1 cellular context compared by ENCODE assay signal in the genomic region with DNA sequence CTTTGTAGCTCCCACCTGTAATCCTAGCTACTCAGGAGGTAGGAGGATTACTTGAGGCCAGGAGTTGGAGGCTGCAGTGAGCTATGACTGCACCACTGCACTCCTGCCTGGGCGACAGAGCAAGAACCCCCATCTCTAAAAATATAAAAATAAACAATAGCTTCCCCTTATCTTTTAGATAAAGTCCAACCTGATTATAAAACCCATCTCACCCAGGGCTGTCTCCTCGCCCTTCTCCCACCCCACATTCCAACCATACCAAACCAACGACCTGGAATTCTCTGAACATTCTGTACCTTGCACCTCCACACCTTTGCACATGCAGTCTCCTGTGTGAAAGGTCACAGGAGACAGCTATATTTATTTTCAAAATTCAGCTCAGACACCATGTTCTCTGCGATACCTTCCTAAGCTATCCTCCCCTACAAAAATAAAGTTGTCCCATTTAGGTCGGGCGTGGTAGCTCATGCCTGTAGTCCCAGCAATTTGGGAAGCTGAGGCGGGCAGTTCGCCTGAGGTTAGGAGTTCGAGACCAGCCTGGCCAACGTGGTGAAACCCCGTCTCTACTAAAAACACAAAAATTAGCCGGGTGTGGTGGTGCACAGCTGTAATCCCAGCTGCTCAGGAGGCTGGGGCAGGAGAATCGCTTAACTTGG.
TF ChIP-seq lines count a peak whose summit lies in the region.

No MANE protein-coding gene starts in this region.

TF ChIP-seq in HepG2, 621 proteins besides CTCF, POLR2A, EP300 and RAD21 (continued from another document and continues in another):
- TF ChIP-seq, protein P1, sequence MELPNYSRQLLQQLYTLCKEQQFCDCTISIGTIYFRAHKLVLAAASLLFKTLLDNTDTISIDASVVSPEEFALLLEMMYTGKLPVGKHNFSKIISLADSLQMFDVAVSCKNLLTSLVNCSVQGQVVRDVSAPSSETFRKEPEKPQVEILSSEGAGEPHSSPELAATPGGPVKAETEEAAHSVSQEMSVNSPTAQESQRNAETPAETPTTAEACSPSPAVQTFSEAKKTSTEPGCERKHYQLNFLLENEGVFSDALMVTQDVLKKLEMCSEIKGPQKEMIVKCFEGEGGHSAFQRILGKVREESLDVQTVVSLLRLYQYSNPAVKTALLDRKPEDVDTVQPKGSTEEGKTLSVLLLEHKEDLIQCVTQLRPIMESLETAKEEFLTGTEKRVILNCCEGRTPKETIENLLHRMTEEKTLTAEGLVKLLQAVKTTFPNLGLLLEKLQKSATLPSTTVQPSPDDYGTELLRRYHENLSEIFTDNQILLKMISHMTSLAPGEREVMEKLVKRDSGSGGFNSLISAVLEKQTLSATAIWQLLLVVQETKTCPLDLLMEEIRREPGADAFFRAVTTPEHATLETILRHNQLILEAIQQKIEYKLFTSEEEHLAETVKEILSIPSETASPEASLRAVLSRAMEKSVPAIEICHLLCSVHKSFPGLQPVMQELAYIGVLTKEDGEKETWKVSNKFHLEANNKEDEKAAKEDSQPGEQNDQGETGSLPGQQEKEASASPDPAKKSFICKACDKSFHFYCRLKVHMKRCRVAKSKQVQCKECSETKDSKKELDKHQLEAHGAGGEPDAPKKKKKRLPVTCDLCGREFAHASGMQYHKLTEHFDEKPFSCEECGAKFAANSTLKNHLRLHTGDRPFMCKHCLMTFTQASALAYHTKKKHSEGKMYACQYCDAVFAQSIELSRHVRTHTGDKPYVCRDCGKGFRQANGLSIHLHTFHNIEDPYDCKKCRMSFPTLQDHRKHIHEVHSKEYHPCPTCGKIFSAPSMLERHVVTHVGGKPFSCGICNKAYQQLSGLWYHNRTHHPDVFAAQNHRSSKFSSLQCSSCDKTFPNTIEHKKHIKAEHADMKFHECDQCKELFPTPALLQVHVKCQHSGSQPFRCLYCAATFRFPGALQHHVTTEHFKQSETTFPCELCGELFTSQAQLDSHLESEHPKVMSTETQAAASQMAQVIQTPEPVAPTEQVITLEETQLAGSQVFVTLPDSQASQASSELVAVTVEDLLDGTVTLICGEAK (IDR thresholded peaks at IDR 0.05) = no peak
- TF ChIP-seq, protein P1 (CRISPR knock-in tag; IDR thresholded peaks at IDR 0.05) = no peak
- TF ChIP-seq, protein P2, sequence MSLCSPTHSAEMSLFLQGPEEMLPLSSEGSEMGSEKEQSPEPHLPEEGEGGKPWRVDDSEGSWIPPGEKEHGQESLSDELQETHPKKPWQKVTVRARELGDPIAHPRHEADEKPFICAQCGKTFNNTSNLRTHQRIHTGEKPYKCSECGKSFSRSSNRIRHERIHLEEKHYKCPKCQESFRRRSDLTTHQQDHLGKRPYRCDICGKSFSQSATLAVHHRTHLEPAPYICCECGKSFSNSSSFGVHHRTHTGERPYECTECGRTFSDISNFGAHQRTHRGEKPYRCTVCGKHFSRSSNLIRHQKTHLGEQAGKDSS (CRISPR knock-in tag; IDR thresholded peaks at IDR 0.05; ENCODE audit: borderline replicate concordance, low read depth) = no peak
- no peak; the same call in 1 of the 2 replicates for TF ChIP-seq ZNF547 (CRISPR knock-in tag; IDR thresholded peaks at IDR 0.05)
- TF ChIP-seq PLRG1 (conservative IDR thresholded peaks at IDR 0.05) = no peak
- TF ChIP-seq, protein P3, sequence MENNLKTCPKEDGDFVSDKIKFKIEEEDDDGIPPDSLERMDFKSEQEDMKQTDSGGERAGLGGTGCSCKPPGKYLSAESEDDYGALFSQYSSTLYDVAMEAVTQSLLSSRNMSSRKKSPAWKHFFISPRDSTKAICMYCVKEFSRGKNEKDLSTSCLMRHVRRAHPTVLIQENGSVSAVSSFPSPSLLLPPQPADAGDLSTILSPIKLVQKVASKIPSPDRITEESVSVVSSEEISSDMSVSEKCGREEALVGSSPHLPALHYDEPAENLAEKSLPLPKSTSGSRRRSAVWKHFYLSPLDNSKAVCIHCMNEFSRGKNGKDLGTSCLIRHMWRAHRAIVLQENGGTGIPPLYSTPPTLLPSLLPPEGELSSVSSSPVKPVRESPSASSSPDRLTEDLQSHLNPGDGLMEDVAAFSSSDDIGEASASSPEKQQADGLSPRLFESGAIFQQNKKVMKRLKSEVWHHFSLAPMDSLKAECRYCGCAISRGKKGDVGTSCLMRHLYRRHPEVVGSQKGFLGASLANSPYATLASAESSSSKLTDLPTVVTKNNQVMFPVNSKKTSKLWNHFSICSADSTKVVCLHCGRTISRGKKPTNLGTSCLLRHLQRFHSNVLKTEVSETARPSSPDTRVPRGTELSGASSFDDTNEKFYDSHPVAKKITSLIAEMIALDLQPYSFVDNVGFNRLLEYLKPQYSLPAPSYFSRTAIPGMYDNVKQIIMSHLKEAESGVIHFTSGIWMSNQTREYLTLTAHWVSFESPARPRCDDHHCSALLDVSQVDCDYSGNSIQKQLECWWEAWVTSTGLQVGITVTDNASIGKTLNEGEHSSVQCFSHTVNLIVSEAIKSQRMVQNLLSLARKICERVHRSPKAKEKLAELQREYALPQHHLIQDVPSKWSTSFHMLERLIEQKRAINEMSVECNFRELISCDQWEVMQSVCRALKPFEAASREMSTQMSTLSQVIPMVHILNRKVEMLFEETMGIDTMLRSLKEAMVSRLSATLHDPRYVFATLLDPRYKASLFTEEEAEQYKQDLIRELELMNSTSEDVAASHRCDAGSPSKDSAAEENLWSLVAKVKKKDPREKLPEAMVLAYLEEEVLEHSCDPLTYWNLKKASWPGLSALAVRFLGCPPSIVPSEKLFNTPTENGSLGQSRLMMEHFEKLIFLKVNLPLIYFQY (CRISPR knock-in tag; IDR thresholded peaks at IDR 0.05; ENCODE audit: borderline replicate concordance) = no peak
- TF ChIP-seq, protein P4, sequence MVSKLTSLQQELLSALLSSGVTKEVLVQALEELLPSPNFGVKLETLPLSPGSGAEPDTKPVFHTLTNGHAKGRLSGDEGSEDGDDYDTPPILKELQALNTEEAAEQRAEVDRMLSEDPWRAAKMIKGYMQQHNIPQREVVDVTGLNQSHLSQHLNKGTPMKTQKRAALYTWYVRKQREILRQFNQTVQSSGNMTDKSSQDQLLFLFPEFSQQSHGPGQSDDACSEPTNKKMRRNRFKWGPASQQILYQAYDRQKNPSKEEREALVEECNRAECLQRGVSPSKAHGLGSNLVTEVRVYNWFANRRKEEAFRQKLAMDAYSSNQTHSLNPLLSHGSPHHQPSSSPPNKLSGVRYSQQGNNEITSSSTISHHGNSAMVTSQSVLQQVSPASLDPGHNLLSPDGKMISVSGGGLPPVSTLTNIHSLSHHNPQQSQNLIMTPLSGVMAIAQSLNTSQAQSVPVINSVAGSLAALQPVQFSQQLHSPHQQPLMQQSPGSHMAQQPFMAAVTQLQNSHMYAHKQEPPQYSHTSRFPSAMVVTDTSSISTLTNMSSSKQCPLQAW (CRISPR knock-in tag; IDR thresholded peaks at IDR 0.05) = no peak
- no peak for TF ChIP-seq ZNF337 (CRISPR knock-in tag; IDR thresholded peaks at IDR 0.05; ENCODE audit: borderline replicate concordance, low read depth)
- TF ChIP-seq NR2C2 (CRISPR knock-in tag; IDR thresholded peaks at IDR 0.05; ENCODE audit: borderline replicate concordance) = peak; percentile 65; the same call in 1 of the 2 replicates
- TF ChIP-seq RXRB (CRISPR knock-in tag; IDR thresholded peaks at IDR 0.05; ENCODE audit: borderline replicate concordance) = peak; percentile 94
- TF ChIP-seq, protein P5, sequence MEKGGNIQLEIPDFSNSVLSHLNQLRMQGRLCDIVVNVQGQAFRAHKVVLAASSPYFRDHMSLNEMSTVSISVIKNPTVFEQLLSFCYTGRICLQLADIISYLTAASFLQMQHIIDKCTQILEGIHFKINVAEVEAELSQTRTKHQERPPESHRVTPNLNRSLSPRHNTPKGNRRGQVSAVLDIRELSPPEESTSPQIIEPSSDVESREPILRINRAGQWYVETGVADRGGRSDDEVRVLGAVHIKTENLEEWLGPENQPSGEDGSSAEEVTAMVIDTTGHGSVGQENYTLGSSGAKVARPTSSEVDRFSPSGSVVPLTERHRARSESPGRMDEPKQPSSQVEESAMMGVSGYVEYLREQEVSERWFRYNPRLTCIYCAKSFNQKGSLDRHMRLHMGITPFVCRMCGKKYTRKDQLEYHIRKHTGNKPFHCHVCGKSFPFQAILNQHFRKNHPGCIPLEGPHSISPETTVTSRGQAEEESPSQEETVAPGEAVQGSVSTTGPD (CRISPR knock-in tag; IDR thresholded peaks at IDR 0.05) = no peak
- TF ChIP-seq, protein P6, sequence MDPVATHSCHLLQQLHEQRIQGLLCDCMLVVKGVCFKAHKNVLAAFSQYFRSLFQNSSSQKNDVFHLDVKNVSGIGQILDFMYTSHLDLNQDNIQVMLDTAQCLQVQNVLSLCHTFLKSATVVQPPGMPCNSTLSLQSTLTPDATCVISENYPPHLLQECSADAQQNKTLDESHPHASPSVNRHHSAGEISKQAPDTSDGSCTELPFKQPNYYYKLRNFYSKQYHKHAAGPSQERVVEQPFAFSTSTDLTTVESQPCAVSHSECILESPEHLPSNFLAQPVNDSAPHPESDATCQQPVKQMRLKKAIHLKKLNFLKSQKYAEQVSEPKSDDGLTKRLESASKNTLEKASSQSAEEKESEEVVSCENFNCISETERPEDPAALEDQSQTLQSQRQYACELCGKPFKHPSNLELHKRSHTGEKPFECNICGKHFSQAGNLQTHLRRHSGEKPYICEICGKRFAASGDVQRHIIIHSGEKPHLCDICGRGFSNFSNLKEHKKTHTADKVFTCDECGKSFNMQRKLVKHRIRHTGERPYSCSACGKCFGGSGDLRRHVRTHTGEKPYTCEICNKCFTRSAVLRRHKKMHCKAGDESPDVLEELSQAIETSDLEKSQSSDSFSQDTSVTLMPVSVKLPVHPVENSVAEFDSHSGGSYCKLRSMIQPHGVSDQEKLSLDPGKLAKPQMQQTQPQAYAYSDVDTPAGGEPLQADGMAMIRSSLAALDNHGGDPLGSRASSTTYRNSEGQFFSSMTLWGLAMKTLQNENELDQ (CRISPR knock-in tag; IDR thresholded peaks at IDR 0.05; ENCODE audit: borderline replicate concordance) = no peak
- no peak for TF ChIP-seq DR1 (CRISPR knock-in tag; IDR thresholded peaks at IDR 0.05)
- TF ChIP-seq, protein P7, sequence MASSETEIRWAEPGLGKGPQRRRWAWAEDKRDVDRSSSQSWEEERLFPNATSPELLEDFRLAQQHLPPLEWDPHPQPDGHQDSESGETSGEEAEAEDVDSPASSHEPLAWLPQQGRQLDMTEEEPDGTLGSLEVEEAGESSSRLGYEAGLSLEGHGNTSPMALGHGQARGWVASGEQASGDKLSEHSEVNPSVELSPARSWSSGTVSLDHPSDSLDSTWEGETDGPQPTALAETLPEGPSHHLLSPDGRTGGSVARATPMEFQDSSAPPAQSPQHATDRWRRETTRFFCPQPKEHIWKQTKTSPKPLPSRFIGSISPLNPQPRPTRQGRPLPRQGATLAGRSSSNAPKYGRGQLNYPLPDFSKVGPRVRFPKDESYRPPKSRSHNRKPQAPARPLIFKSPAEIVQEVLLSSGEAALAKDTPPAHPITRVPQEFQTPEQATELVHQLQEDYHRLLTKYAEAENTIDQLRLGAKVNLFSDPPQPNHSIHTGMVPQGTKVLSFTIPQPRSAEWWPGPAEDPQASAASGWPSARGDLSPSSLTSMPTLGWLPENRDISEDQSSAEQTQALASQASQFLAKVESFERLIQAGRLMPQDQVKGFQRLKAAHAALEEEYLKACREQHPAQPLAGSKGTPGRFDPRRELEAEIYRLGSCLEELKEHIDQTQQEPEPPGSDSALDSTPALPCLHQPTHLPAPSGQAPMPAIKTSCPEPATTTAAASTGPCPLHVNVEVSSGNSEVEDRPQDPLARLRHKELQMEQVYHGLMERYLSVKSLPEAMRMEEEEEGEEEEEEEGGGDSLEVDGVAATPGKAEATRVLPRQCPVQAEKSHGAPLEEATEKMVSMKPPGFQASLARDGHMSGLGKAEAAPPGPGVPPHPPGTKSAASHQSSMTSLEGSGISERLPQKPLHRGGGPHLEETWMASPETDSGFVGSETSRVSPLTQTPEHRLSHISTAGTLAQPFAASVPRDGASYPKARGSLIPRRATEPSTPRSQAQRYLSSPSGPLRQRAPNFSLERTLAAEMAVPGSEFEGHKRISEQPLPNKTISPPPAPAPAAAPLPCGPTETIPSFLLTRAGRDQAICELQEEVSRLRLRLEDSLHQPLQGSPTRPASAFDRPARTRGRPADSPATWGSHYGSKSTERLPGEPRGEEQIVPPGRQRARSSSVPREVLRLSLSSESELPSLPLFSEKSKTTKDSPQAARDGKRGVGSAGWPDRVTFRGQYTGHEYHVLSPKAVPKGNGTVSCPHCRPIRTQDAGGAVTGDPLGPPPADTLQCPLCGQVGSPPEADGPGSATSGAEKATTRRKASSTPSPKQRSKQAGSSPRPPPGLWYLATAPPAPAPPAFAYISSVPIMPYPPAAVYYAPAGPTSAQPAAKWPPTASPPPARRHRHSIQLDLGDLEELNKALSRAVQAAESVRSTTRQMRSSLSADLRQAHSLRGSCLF (CRISPR knock-in tag; IDR thresholded peaks at IDR 0.05; ENCODE audit: borderline replicate concordance) = no peak
- no peak for TF ChIP-seq SIN3A (IDR thresholded peaks at IDR 0.05; ENCODE audit: borderline replicate concordance, low read depth, low read length)
- TF ChIP-seq, protein P8, sequence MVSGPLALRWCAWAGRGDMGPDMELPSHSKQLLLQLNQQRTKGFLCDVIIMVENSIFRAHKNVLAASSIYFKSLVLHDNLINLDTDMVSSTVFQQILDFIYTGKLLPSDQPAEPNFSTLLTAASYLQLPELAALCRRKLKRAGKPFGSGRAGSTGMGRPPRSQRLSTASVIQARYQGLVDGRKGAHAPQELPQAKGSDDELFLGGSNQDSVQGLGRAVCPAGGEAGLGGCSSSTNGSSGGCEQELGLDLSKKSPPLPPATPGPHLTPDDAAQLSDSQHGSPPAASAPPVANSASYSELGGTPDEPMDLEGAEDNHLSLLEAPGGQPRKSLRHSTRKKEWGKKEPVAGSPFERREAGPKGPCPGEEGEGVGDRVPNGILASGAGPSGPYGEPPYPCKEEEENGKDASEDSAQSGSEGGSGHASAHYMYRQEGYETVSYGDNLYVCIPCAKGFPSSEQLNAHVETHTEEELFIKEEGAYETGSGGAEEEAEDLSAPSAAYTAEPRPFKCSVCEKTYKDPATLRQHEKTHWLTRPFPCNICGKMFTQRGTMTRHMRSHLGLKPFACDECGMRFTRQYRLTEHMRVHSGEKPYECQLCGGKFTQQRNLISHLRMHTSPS (CRISPR knock-in tag; IDR thresholded peaks at IDR 0.05; ENCODE audit: low read depth) = no peak
- no peak for TF ChIP-seq ZNF10 (CRISPR knock-in tag; IDR thresholded peaks at IDR 0.05; ENCODE audit: borderline replicate concordance, low read depth)
